ENCODE assay signal across 21 cellular contexts in genomic region chr5:154390746-154391359, GRCh38. TPM values are rescaled to one million over a fixed set of nuclear protein-coding genes. Genes with fewer than 3 reads are reported as not detected.
DNase-seq lines count a peak whose midpoint lies in the region; ATAC-seq and TF ChIP-seq lines count a peak whose summit lies in the region.
"Had no signal": no experiment of that assay in that cellular context is flagged by ENCODE, and none has a peak within 500 bp of the region (broad histone marks: within the 10 kb centered on the region; RNA-seq: fewer than 3 reads in every experiment).

No MANE protein-coding gene starts in this region.

- no peaks in the 10 kb centered on the region for H3K27me3 ChIP-seq in A673 (replicated peaks; ENCODE audit: insufficient read depth, low read depth, low read length, poor library complexity)
- H3K27me3 ChIP-seq in brain microvascular endothelial cell (replicated peaks), result no peaks in the 10 kb centered on the region
- H3K27me3 ChIP-seq in mesenchymal stem cell (ENCODE audit: control insufficient read depth in 1 of 2, insufficient read depth in 1 of 2, low read length in 2 of 2), result no peaks in the 10 kb centered on the region
- H3K27me3 ChIP-seq in lower lobe of right lung (ENCODE audit: low read depth), result no peaks in the 10 kb centered on the region

- no peak overlapping the region for H3K23ac ChIP-seq in mesenchymal stem cell (ENCODE audit: low read length in 2 of 2)

- no peak overlapping the region for H3K4ac ChIP-seq in mesenchymal stem cell (ENCODE audit: low read depth in 1 of 2, low read length in 2 of 2)

- H3K18ac ChIP-seq in mesenchymal stem cell (ENCODE audit: low read depth in 1 of 2, low read length in 2 of 2), result no peak overlapping the region

- H3K4me2 ChIP-seq in mesenchymal stem cell (ENCODE audit: low read length, poor library complexity, severe bottlenecking), result no peak overlapping the region

- intact Hi-C loops in A673 (cut with micrococcal nuclease; ENCODE audit: unreplicated experiment) (no loop called here), lower lobe of right lung (cut with DNase I) (no loop called here)

- H2BK5ac ChIP-seq in mesenchymal stem cell (ENCODE audit: low read depth, low read length, poor library complexity, severe bottlenecking), result no peak overlapping the region

- no peak overlapping the region for H3K27ac ChIP-seq in A673 (ENCODE audit: low read depth, low read length, poor library complexity, severe bottlenecking)
- peak overlapping the region; percentile 84 for H3K27ac ChIP-seq in brain microvascular endothelial cell
- H3K27ac ChIP-seq in mesenchymal stem cell (ENCODE audit: low read length, poor library complexity, severe bottlenecking), result peak overlapping the region; percentile 41
- no peak overlapping the region for H3K27ac ChIP-seq in lower lobe of right lung
- H3K27ac ChIP-seq: HL-60 had no signal

- ATAC-seq in HG02571 (IDR thresholded peaks at IDR 0.05; ENCODE audit: unreplicated experiment) (no peak), lower lobe of right lung (no peak), HG03378 (IDR thresholded peaks at IDR 0.05; ENCODE audit: unreplicated experiment) (no peak)
- ATAC-seq: HepG2, Panc1 had no signal

- no peaks in the 10 kb centered on the region for H3K36me3 ChIP-seq in A673 (ENCODE audit: insufficient read depth, low read length, poor library complexity, severe bottlenecking)
- H3K36me3 ChIP-seq in brain microvascular endothelial cell (replicated peaks), result peaks cover 10% of the 10 kb centered on the region
- peaks cover 10 to 40% of the 10 kb centered on the region in 2 experiments for H3K36me3 ChIP-seq in mesenchymal stem cell (ENCODE audit: control insufficient read depth in 1 of 2, insufficient read depth in 2 of 2, low read depth in 1 of 2, low read length in 2 of 2)
- peaks cover 42% of the 10 kb centered on the region for H3K36me3 ChIP-seq in lower lobe of right lung

- CTCF ChIA-PET in A673 (lab: Charles Lee), result no interaction called here

- no TSS peak for BruUV-seq in A673 (replicated peaks; lab: Mats Ljungman, UMichigan)

- H2AK5ac ChIP-seq in mesenchymal stem cell (ENCODE audit: low read length, severe bottlenecking), result peak overlapping the region; percentile 44

- H2BK15ac ChIP-seq in mesenchymal stem cell (ENCODE audit: low read depth, poor library complexity, severe bottlenecking), result no peak overlapping the region

- no peak overlapping the region for H3K4me3 ChIP-seq in A673 (ENCODE audit: low read depth, low read length, poor library complexity, severe bottlenecking)
- no peak overlapping the region for H3K4me3 ChIP-seq in brain microvascular endothelial cell (ENCODE audit: low read depth, low read length)
- H3K4me3 ChIP-seq in mesenchymal stem cell (ENCODE audit: insufficient read depth in 1 of 2, low read depth in 1 of 2, low read length in 2 of 2), result no peak overlapping the region
- no peak overlapping the region for H3K4me3 ChIP-seq in lower lobe of right lung

- H3K79me1 ChIP-seq in mesenchymal stem cell (replicated peaks; ENCODE audit: low read length, poor library complexity, severe bottlenecking), result peaks cover 9% of the 10 kb centered on the region

- H2BK12ac ChIP-seq in mesenchymal stem cell (ENCODE audit: low read length in 2 of 2), result no peak overlapping the region

- H3K14ac ChIP-seq in mesenchymal stem cell (ENCODE audit: low read length in 2 of 2), result no peak overlapping the region

- peaks cover 20% of the 10 kb centered on the region for H3K4me1 ChIP-seq in A673 (ENCODE audit: insufficient read depth, low read length, poor library complexity, severe bottlenecking)
- H3K4me1 ChIP-seq in mesenchymal stem cell (ENCODE audit: control insufficient read depth, insufficient read depth, low read depth, low read length), result peaks cover 20% of the 10 kb centered on the region
- H3K4me1 ChIP-seq in lower lobe of right lung, result no peaks in the 10 kb centered on the region

- DNase-seq in A673 (ENCODE audit: low spot score) (peak; percentile 72), NCI-H146 treated with DMSO at 0.1 percent for 48 hours (lab: John Stamatoyannopoulos, UW; ENCODE audit: unreplicated experiment) (peak; percentile 43), brain microvascular endothelial cell (no peak), mesenchymal stem cell (no peak), lower lobe of right lung (no peak)
- DNase-seq: DMS53, GF-D8, H7, KBM-7, MM.1S, NCI-H1048, NCI-H1436, NCI-H2029, NCI-H446 treated with DMSO at 0.1 percent for 48 hours, NCI-H526 treated with DMSO at 0.1 percent for 48 hours, T-helper 1 cell had no signal

- H2BK120ac ChIP-seq in mesenchymal stem cell (ENCODE audit: low read depth, low read length), result no peak overlapping the region

- H3K9me3 ChIP-seq in A673 (ENCODE audit: low read depth, low read length, poor library complexity, severe bottlenecking) (no peaks in the 10 kb centered on the region), mesenchymal stem cell (ENCODE audit: control insufficient read depth, low read length) (no peaks in the 10 kb centered on the region), lower lobe of right lung (no peaks in the 10 kb centered on the region)

- no peak overlapping the region for H2AFZ ChIP-seq in mesenchymal stem cell (ENCODE audit: low read depth, low read length)

- in situ Hi-C loops in brain microvascular endothelial cell (cut with HindIII; ENCODE audit: low pct_ligation_motif_present, low sequenced_read_pairs), result no loop called here

- no peak overlapping the region for H4K8ac ChIP-seq in mesenchymal stem cell (ENCODE audit: low read length)

- no peak overlapping the region for H3K9ac ChIP-seq in mesenchymal stem cell (ENCODE audit: low read length)

- 95% methylated on average over 5 of the region's 7 CpGs for WGBS in mesenchymal stem cell

- POLR2A ChIA-PET in A673 (lab: Charles Lee; ENCODE audit: low non-redundant PET), result interaction anchor here (0.7 kb wide), 1 partner anchor 416 kb away, joined by 9 read pairs; no protein-coding TSS in a partner anchor

- no peak overlapping the region for H4K91ac ChIP-seq in mesenchymal stem cell (ENCODE audit: low read length)

- no peak for TF ChIP-seq CTCF in A673 (conservative IDR thresholded peaks at IDR 0.05; ENCODE audit: low read depth, low read length)
- TF ChIP-seq CTCF in brain microvascular endothelial cell (IDR thresholded peaks at IDR 0.05; ENCODE audit: low read depth, low read length, missing control alignments), result no peak
- TF ChIP-seq CTCF in lower lobe of right lung (IDR thresholded peaks at IDR 0.05), result no peak

RNA-seq across cellular contexts. Expression of gene SAP30L, which starts 54.9 kb away (rescaled TPM):
- total RNA-seq in A673 (2021) (29.2 and 32.0 TPM in 2 replicates), lower lobe of right lung (43.2 TPM)
- 55.3 TPM for polyA plus RNA-seq in mesenchymal stem cell (2013, experiment 1 of 2)
- polyA plus RNA-seq in mesenchymal stem cell (2013, experiment 2 of 2), result 54.3 TPM

Comparison
In these comparisons a context has a peak if more than half of its experiments do, and no peak if none do; other contexts are left out.
1. DNase-seq: peak in A673 (single experiment) and NCI-H146 treated with DMSO at 0.1 percent for 48 hours (single experiment); none in brain microvascular endothelial cell (single experiment), mesenchymal stem cell (single experiment) and lower lobe of right lung (single experiment).
2. H3K27ac ChIP-seq: peak in brain microvascular endothelial cell (single experiment) and mesenchymal stem cell (single experiment); none in A673 (single experiment) and lower lobe of right lung (single experiment).